ENCODE assay signal across 11 cellular contexts in genomic region chr17:42273474-42274272, GRCh38. TPM values are rescaled to one million over a fixed set of nuclear protein-coding genes. Genes with fewer than 3 reads are reported as not detected.
DNase-seq lines count a peak whose midpoint lies in the region; ATAC-seq and TF ChIP-seq lines count a peak whose summit lies in the region.
"Had no signal": no experiment of that assay in that cellular context is flagged by ENCODE, and none has a peak within 500 bp of the region (broad histone marks: within the 10 kb centered on the region; RNA-seq: fewer than 3 reads in every experiment).

No MANE protein-coding gene starts in this region.

- H3K9ac ChIP-seq in PC-3 (ENCODE audit: low read length): no peak overlapping the region

- peaks cover 12% of the 10 kb centered on the region; the same call in 1 of the 2 replicates for H3F3A ChIP-seq in GM23338 (replicated peaks; ENCODE audit: low read depth)
- no peaks in the 10 kb centered on the region for H3F3A ChIP-seq in PC-3 (ENCODE audit: low read length, unreplicated experiment)

- POLR2A ChIA-PET in PC-3 (lab: Charles Lee; ENCODE audit: unreplicated experiment): no interaction called here
- POLR2A ChIA-PET in GM10248 (lab: Yijun Ruan, JAX): no interaction called here

- peak overlapping the region in 1 of 2 donors; percentile 100 for H3K4me3 Mint-ChIP-seq in CD14-positive monocyte
- H3K4me3 Mint-ChIP-seq in GM23338: peak overlapping the region; percentile 52
- H3K4me3 Mint-ChIP-seq in natural killer cell: peak overlapping the region; percentile 98

- H3K4me3 ChIP-seq in GM23338: peak overlapping the region; percentile 87
- no peak overlapping the region for H3K4me3 ChIP-seq in PC-3 (ENCODE audit: low read length)

- H3K9me3 Mint-ChIP-seq in CD14-positive monocyte (no peaks in the 10 kb centered on the region), GM23338 (no peaks in the 10 kb centered on the region; the same call in 2 of the 3 replicates), natural killer cell (no peaks in the 10 kb centered on the region)
- H3K9me3 Mint-ChIP-seq in activated naive CD4-positive, alpha-beta T cell treated with anti-CD3 and anti-CD28 coated beads, Interleukin-2, amount 50 U/mL, for 72 hours: no peaks in the 10 kb centered on the region

- no TSS peak for BruUV-seq in PC-3 (replicated peaks; lab: Mats Ljungman, UMichigan)

- H3K36me3 ChIP-seq in GM23338 (ENCODE audit: insufficient read depth) (no peaks in the 10 kb centered on the region), PC-3 (ENCODE audit: low read depth, low read length) (no peaks in the 10 kb centered on the region)
- H3K36me3 ChIP-seq: esophagus muscularis mucosa had no signal

- no peak for ATAC-seq in GM23338
- ATAC-seq in activated naive CD4-positive, alpha-beta T cell treated with anti-CD3 and anti-CD28 coated beads, Interleukin-2, amount 50 U/mL, for 72 hours: no peak
- no peak for ATAC-seq in natural killer cell
- ATAC-seq in PC-3: no peak

- H3K36me3 Mint-ChIP-seq in CD14-positive monocyte (peaks cover 4 to 11% of the 10 kb centered on the region in 2 donors), GM23338 (ENCODE audit: low read depth) (no peaks in the 10 kb centered on the region), natural killer cell (no peaks in the 10 kb centered on the region)
- H3K36me3 Mint-ChIP-seq in activated naive CD4-positive, alpha-beta T cell treated with anti-CD3 and anti-CD28 coated beads, Interleukin-2, amount 50 U/mL, for 72 hours: peaks cover 19 to 33% of the 10 kb centered on the region in 2 donors

- H3K4me2 ChIP-seq in GM23338 (peak overlapping the region; percentile 98), PC-3 (ENCODE audit: low read length) (no peak overlapping the region)

- H3K27me3 ChIP-seq in GM23338 (ENCODE audit: insufficient read depth) (peaks cover 11% of the 10 kb centered on the region), PC-3 (ENCODE audit: low read length) (no peaks in the 10 kb centered on the region)
- H3K27me3 ChIP-seq: esophagus muscularis mucosa had no signal

- H3K9me2 ChIP-seq in GM23338 (ENCODE audit: insufficient read depth) (no peaks in the 10 kb centered on the region), PC-3 (replicated peaks; ENCODE audit: low read length) (no peaks in the 10 kb centered on the region)

- H2AFZ ChIP-seq in GM23338 (no peak overlapping the region), PC-3 (ENCODE audit: low read length) (no peak overlapping the region)

- H3K9me3 ChIP-seq in PC-3 (ENCODE audit: low read length): no peaks in the 10 kb centered on the region
- H3K9me3 ChIP-seq: esophagus muscularis mucosa had no signal

- H3K79me2 ChIP-seq in GM23338 (replicated peaks; ENCODE audit: insufficient read depth) (peaks cover 67% of the 10 kb centered on the region), PC-3 (ENCODE audit: low read length) (no peaks in the 10 kb centered on the region)

- H3K27ac Mint-ChIP-seq in CD14-positive monocyte (peak overlapping the region; percentile 71 to 91 (median 84)), GM23338 (no peak overlapping the region), natural killer cell (peak overlapping the region; percentile 88 to 92)
- H3K27ac Mint-ChIP-seq in activated naive CD4-positive, alpha-beta T cell treated with anti-CD3 and anti-CD28 coated beads, Interleukin-2, amount 50 U/mL, for 72 hours: peak overlapping the region; percentile 65 to 88

- H3K4me1 ChIP-seq in GM23338 (ENCODE audit: insufficient read depth) (peaks cover 53% of the 10 kb centered on the region), PC-3 (ENCODE audit: insufficient read depth, low read length) (no peaks in the 10 kb centered on the region)

- intact Hi-C loops in CD14-positive monocyte (cut with micrococcal nuclease) (loop anchor here in 1 of 2 donors (2.0 kb wide), 1 partner anchor 15 kb away; the partner anchor contains the start of gene STAT5A), natural killer cell (cut with micrococcal nuclease) (loop anchor here (2.0 to 10.0 kb wide), 3 partner anchors 13 to 49 kb away; no protein-coding TSS in a partner anchor), PC-3 (cut with micrococcal nuclease) (no loop called here)

- H4K20me1 ChIP-seq in GM23338 (replicated peaks; ENCODE audit: insufficient read depth) (peaks cover 5% of the 10 kb centered on the region; the same call in 1 of the 2 replicates), PC-3 (ENCODE audit: low read length) (no peaks in the 10 kb centered on the region)

- H3K27ac ChIP-seq in GM23338 (ENCODE audit: low read depth): no peak overlapping the region
- no peak overlapping the region for H3K27ac ChIP-seq in PC-3 (ENCODE audit: low read length)
- H3K27ac ChIP-seq: esophagus muscularis mucosa had no signal

- CTCF ChIA-PET in PC-3 (lab: Charles Lee): no interaction called here
- CTCF ChIA-PET in GM10248 (lab: Yijun Ruan, JAX): interaction anchor here (0.8 to 1.6 kb wide), 2 partner anchors 52 to 130 kb away, joined by 3 to 4 read pairs; no protein-coding TSS in a partner anchor

- H3K27me3 Mint-ChIP-seq in CD14-positive monocyte (ENCODE audit: low read depth in 3 of 3) (peaks cover 0 to 3% (median 0%) of the 10 kb centered on the region in 3 donors), GM23338 (ENCODE audit: insufficient read depth, low read depth, poor library complexity) (peaks cover 12% of the 10 kb centered on the region), natural killer cell (ENCODE audit: low read depth in 2 of 2) (no peaks in the 10 kb centered on the region)

- H3K4me1 Mint-ChIP-seq in CD14-positive monocyte: peaks cover 57% of the 10 kb centered on the region
- H3K4me1 Mint-ChIP-seq in GM23338: peaks cover 46% of the 10 kb centered on the region
- H3K4me1 Mint-ChIP-seq in natural killer cell: peaks cover 58 to 64% of the 10 kb centered on the region in 2 donors

- TF ChIP-seq CTCF in CD14-positive monocyte (IDR thresholded peaks at IDR 0.05) (no peak), GM23338 (conservative IDR thresholded peaks at IDR 0.05; ENCODE audit: low read depth in 2 of 2) (no peak), natural killer cell (IDR thresholded peaks at IDR 0.05) (no peak), PC-3 (conservative IDR thresholded peaks at IDR 0.05; ENCODE audit: low read depth, low read length) (no peak), GM10248 (IDR thresholded peaks at IDR 0.05; ENCODE audit: control extremely low read depth, extremely low read depth, low read depth, missing control alignments) (no peak)

- DNase-seq in CD14-positive monocyte (ENCODE audit: low spot score): no peak
- DNase-seq in GM23338 (ENCODE audit: low spot score): no peak
- no peak for DNase-seq in activated naive CD4-positive, alpha-beta T cell treated with anti-CD3 and anti-CD28 coated beads, Interleukin-2, amount 50 U/mL, for 72 hours (ENCODE audit: low spot score in 2 of 2)
- no peak for DNase-seq in natural killer cell
- DNase-seq in PC-3: no peak
- no peak for DNase-seq in 8988T
- DNase-seq in GM10248 (ENCODE audit: extremely low spot score): no peak
- DNase-seq in activated CD4-positive, alpha-beta T cell treated with anti-CD3 and anti-CD28 coated beads for 48 hours: no peak
- DNase-seq: MM.1S, NCI-H510A treated with DMSO at 0.1 percent for 48 hours had no signal

TF ChIP-seq in GM23338, 12 proteins besides CTCF, POLR2A, EP300 and RAD21 (continues in another document):
- TF ChIP-seq EZH2 (IDR thresholded peaks at IDR 0.05; ENCODE audit: low read depth, unreplicated experiment) (no peak), REST (IDR thresholded peaks at IDR 0.05; ENCODE audit: unreplicated experiment) (no peak), NANOG (IDR thresholded peaks at IDR 0.05; ENCODE audit: borderline replicate concordance) (no peak), CREB1 (CRISPR knock-in tag; IDR thresholded peaks at IDR 0.05; ENCODE audit: low read depth) (no peak), ZNF114 (CRISPR knock-in tag; IDR thresholded peaks at IDR 0.05) (no peak), POLR2AphosphoS5 (IDR thresholded peaks at IDR 0.05; ENCODE audit: low read depth) (no peak), EZH2phosphoT487 (IDR thresholded peaks at IDR 0.05; ENCODE audit: unreplicated experiment) (no peak), ZNF331 (CRISPR knock-in tag; IDR thresholded peaks at IDR 0.05; ENCODE audit: low read depth) (no peak)

RNA-seq across cellular contexts. Expression of gene STAT5B, which starts 2.5 kb away (rescaled TPM):
- polyA plus RNA-seq in CD14-positive monocyte (10 to 100 TPM; 28.5 to 47.9 TPM), GM23338 (2016; fragmentation: Nextera tagmentation; extraction: Ambion mirVana) (13.9 and 14.3 TPM in 2 replicates)
- total RNA-seq in GM23338 (2014; rRNA removed; shearing (Covaris generic)): 47.1 and 60.5 TPM in 2 replicates
- 100 to 1,000 TPM; 117 to 207 TPM for total RNA-seq in activated naive CD4-positive, alpha-beta T cell treated with anti-CD3 and anti-CD28 coated beads, Interleukin-2, amount 50 U/mL, for 72 hours
- total RNA-seq in natural killer cell (100 to 1,000 TPM in 2 of 3 donors, 10 to 100 TPM in 1; 79.9 to 112 (median 103) TPM), PC-3 (2014; rRNA removed) (not detected in 2 replicates)

RNA-seq across cellular contexts. Expression of gene STAT5A, which starts 14.6 kb away (rescaled TPM):
- polyA plus RNA-seq in CD14-positive monocyte (10 to 100 TPM; 30.5 to 49.8 TPM), GM23338 (2016; fragmentation: Nextera tagmentation; extraction: Ambion mirVana) (2.3 and 2.4 TPM in 2 replicates)
- 14.6 and 18.1 TPM in 2 replicates for total RNA-seq in GM23338 (2014; rRNA removed; shearing (Covaris generic))
- 100 to 1,000 TPM; 171 to 177 TPM for total RNA-seq in activated naive CD4-positive, alpha-beta T cell treated with anti-CD3 and anti-CD28 coated beads, Interleukin-2, amount 50 U/mL, for 72 hours
- total RNA-seq in natural killer cell (100 to 1,000 TPM; 112 to 135 (median 117) TPM), PC-3 (2014; rRNA removed) (not detected in 2 replicates)

Comparison
In these comparisons a context has a peak if more than half of its experiments do, and no peak if none do; other contexts are left out.
1. RNA of gene STAT5B, which starts 2.5 kb away (total RNA-seq): 117 to 207 TPM in activated naive CD4-positive, alpha-beta T cell treated with anti-CD3 and anti-CD28 coated beads, Interleukin-2, amount 50 U/mL, for 72 hours, 79.9 to 112 TPM in natural killer cell and 47.1 to 60.5 TPM in GM23338; not detected in PC-3; every median in the first group is over 10 times any median in the second.
2. RNA of gene STAT5A, which starts 14.6 kb away (total RNA-seq): 171 to 177 TPM in activated naive CD4-positive, alpha-beta T cell treated with anti-CD3 and anti-CD28 coated beads, Interleukin-2, amount 50 U/mL, for 72 hours, 112 to 135 TPM in natural killer cell and 14.6 to 18.1 TPM in GM23338; not detected in PC-3; every median in the first group is over 10 times any median in the second.